Comparison of ENCODE assay signal across 1 cellular context in the genomic region with DNA sequence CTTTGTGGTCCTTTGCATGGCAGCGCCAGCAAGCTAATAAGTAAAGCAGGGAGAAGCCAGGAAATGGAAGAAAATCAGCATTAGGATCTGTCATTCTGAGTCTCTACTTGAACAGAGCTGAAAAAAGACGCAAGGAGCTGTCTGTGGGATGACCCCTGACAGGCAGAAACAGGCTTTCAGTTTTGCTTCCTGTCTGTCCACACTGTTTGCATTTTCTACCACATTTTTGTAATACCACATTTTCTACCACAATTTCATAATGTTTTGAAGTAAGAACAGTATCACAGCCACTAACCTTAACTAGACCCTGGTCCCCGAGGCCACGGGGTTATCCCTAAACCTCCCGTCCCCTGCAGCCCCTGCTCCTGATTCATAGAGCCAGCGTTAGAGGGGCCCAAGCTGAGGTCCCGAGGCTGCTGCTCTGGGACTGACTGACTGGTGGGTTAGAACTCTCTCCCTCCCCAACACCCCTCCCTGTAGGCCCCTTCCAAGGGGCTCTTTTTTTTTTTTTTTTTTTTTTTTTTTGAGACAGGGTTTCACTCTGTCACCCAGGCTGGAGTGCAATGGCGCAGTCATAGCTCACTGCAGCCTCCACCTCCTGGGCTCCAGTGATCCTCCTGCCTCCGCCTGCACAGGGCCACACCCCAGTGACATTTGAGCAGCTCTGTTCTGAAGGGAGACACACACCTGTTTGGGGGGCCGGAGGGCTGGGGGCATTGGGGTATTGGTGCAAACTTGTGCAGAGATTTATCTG.
TF ChIP-seq lines count a peak whose summit lies in the region.

No MANE protein-coding gene starts in this region.

TF ChIP-seq in HEK293T, 16 proteins besides CTCF, POLR2A, EP300 and RAD21:
- no peak for TF ChIP-seq FOXM1 (IDR thresholded peaks at IDR 0.05; ENCODE audit: borderline replicate concordance)
- TF ChIP-seq L3MBTL2 (conservative IDR thresholded peaks at IDR 0.05): no peak
- TF ChIP-seq FOXK2 (IDR thresholded peaks at IDR 0.05): no peak
- no peak for TF ChIP-seq HDGF (IDR thresholded peaks at IDR 0.05; ENCODE audit: borderline replicate concordance)
- TF ChIP-seq FOXA1 (IDR thresholded peaks at IDR 0.05): no peak
- TF ChIP-seq NFRKB (IDR thresholded peaks at IDR 0.05): no peak
- no peak for TF ChIP-seq BHLHE40 (IDR thresholded peaks at IDR 0.05; ENCODE audit: borderline replicate concordance)
- TF ChIP-seq LEF1 (IDR thresholded peaks at IDR 0.05; ENCODE audit: borderline replicate concordance): no peak
TF ChIP-seq in HEK293T: peak in this region for 0.
